Comparison of ENCODE assay signal across 1 cellular context in genomic region chr17:57877803-57878202, GRCh38.
TF ChIP-seq lines count a peak whose summit lies in the region.

No MANE protein-coding gene starts in this region.

TF ChIP-seq in K562, 482 proteins besides CTCF, POLR2A, EP300 and RAD21:
- no peak for TF ChIP-seq ARID2 (IDR thresholded peaks at IDR 0.05)
- TF ChIP-seq HMGN3 (IDR thresholded peaks at IDR 0.05; ENCODE audit: borderline replicate concordance, extremely low read depth, insufficient read length, low read depth, low read length), result no peak
- no peak for TF ChIP-seq IRF9 (tag; IDR thresholded peaks at IDR 0.05)
- TF ChIP-seq ZFP36 (IDR thresholded peaks at IDR 0.05; ENCODE audit: low read depth, low read length, partially characterized antibody), result no peak
- TF ChIP-seq ETS2 (tag; IDR thresholded peaks at IDR 0.05; ENCODE audit: borderline replicate concordance, poor library complexity, severe bottlenecking), result no peak
- no peak for TF ChIP-seq ZNF589 (CRISPR knock-in tag; IDR thresholded peaks at IDR 0.05; ENCODE audit: low read depth)
- no peak for TF ChIP-seq MCM3 (IDR thresholded peaks at IDR 0.05)
- 0 out of 2 replicates have a peak, but pooled peaks have one; percentile 15 for TF ChIP-seq EGR1 (conservative IDR thresholded peaks at IDR 0.05)
- TF ChIP-seq HDAC6 (IDR thresholded peaks at IDR 0.05; ENCODE audit: low read depth, low read length), result no peak
